Comparison of ENCODE assay signal across 9 cellular contexts in the genomic region with DNA sequence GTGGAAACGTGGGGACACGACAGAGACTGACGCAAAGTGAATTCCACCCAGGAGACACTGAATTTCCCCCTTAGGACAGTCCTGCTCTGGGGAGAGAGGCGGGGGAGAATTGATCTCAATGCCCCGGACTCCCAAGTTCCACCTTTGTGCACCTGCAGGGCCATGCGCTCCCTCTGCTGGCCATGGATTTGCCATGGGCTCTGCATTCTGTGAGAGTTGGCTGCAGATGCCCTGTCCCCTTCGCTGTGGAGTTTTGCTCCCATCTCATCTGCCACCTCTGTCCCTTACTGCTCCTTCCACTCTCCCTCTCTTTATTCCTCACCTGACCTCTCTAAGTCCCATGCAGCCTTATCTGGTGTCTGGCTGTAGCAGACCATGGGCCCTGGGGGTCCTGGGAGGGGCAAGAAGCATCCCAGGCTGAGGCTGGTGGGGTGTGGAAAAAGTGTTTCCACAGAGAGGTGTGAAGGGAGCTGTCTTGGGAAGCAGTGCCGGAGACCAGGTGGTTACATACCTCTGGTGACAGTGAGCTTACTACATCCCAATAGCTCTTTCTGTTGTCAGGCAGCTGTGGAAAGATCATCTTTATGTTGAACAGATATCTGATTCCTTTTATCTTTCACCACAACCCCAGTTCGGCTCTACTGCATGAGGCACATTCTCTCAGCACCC. TPM values are rescaled to one million over a fixed set of nuclear protein-coding genes. Genes with fewer than 3 reads are reported as not detected.
DNase-seq lines count a peak whose midpoint lies in the region; ATAC-seq, FAIRE-seq and TF ChIP-seq lines count a peak whose summit lies in the region.
"Had no signal": no experiment of that assay in that cellular context is flagged by ENCODE, and none has a peak within 500 bp of the region (broad histone marks: within the 10 kb centered on the region; RNA-seq: fewer than 3 reads in every experiment).

No MANE protein-coding gene starts in this region.

- peaks cover 3 to 13% of the 10 kb centered on the region in 2 experiments; a peak in 4 of 5 replicates for H3K4me1 ChIP-seq in K562 (replicated peaks in 1 of 2; ENCODE audit: control insufficient read depth in 2 of 2, insufficient read depth in 2 of 2, low read length in 2 of 2)
- peaks cover 10% of the 10 kb centered on the region for H3K4me1 ChIP-seq in lower lobe of right lung
- H3K4me1 ChIP-seq: SJCRH30 had no signal

- H3K36me3 ChIP-seq in K562 (ENCODE audit: control insufficient read depth, insufficient read depth, low read length): no peaks in the 10 kb centered on the region
- H3K36me3 ChIP-seq in lower lobe of right lung: no peaks in the 10 kb centered on the region
- H3K36me3 ChIP-seq: SJCRH30 had no signal

- H4K20me1 ChIP-seq in K562 (replicated peaks; ENCODE audit: control insufficient read depth, insufficient read depth, low read length): no peaks in the 10 kb centered on the region

- H3K27ac ChIP-seq in K562 (ENCODE audit: extremely low read depth, low read depth, low read length) (no peak overlapping the region), lower lobe of right lung (no peak overlapping the region)
- H3K27ac ChIP-seq: SJCRH30 had no signal

- H3K27me3 Mint-ChIP-seq in effector memory CD8-positive, alpha-beta T cell: peaks cover 42 to 72% of the 10 kb centered on the region in 2 donors

- in situ Hi-C loops in K562 (cut with MboI): loop anchor here (5.0 kb wide), 2 partner anchors 176 to 236 kb away; no protein-coding TSS in a partner anchor

- BruUV-seq in K562 (replicated peaks; lab: Mats Ljungman, UMichigan): no TSS peak

- POLR2A ChIA-PET in K562 (lab: Yijun Ruan, JAX): interaction anchor here (1.4 kb wide), 1 partner anchor 178 kb away, joined by 3 read pairs; no protein-coding TSS in a partner anchor

- FAIRE-seq in K562 (lab: Jason Lieb, UNC): peak; percentile 74

- TF ChIP-seq POLR2A in NB4 (IDR thresholded peaks at IDR 0.05; ENCODE audit: extremely low read depth, insufficient read length) (no peak), K562 (conservative IDR thresholded peaks at IDR 0.05) (no peak)

- no peaks in the 10 kb centered on the region for H3K9me1 ChIP-seq in K562 (ENCODE audit: control insufficient read depth, insufficient read depth, low read length)

- no peak overlapping the region for H3K4me3 ChIP-seq in NB4 (ENCODE audit: low read depth, low read length)
- H3K4me3 ChIP-seq in K562: no peak overlapping the region
- H3K4me3 ChIP-seq in lower lobe of right lung: no peak overlapping the region
- H3K4me3 ChIP-seq: SJCRH30 had no signal

- peak; percentile 51 for TF ChIP-seq CTCF in GM10266 (IDR thresholded peaks at IDR 0.05; ENCODE audit: control insufficient read depth, insufficient read depth, low read depth, missing control alignments)
- TF ChIP-seq CTCF in NB4 (IDR thresholded peaks at IDR 0.05; ENCODE audit: low read depth, low read length): peak; percentile 62
- peak; percentile 70 to 76 (median 74) for TF ChIP-seq CTCF in K562 (IDR thresholded peaks at IDR 0.05 in 2 of 3, conservative IDR thresholded peaks at IDR 0.05 in 1 of 3; ENCODE audit: insufficient read depth in 2 of 3, low read depth in 1 of 3, low read length in 3 of 3)
- TF ChIP-seq CTCF in lower lobe of right lung (IDR thresholded peaks at IDR 0.05): peak; percentile 43

- no peaks in the 10 kb centered on the region for H3K79me2 ChIP-seq in K562 (ENCODE audit: control insufficient read depth, insufficient read depth, low read length)

- no peaks in the 10 kb centered on the region for H3K9me3 Mint-ChIP-seq in effector memory CD8-positive, alpha-beta T cell

- DNase-seq in GM10266 (ENCODE audit: extremely low spot score): no peak
- peak; percentile 40 for DNase-seq in NB4 (ENCODE audit: low read depth)
- DNase-seq in K562 (ENCODE audit: extremely low read depth in 1 of 4, low spot score in 3 of 4): peak; percentile 35 to 66 (median 46)
- DNase-seq in lower lobe of right lung: no peak
- no peak for DNase-seq in DMS79 treated with DMSO at 0.1 percent for 48 hours (lab: John Stamatoyannopoulos, UW)
- DNase-seq in AG08396 (ENCODE audit: low spot score): no peak
- DNase-seq in effector memory CD8-positive, alpha-beta T cell: no peak
- DNase-seq in stimulated activated naive CD4-positive, alpha-beta T cell treated with Interleukin-2 at 50 U/mL for 16 hours (lab: John Stamatoyannopoulos, UW): no peak

- H3K36me3 Mint-ChIP-seq in effector memory CD8-positive, alpha-beta T cell (ENCODE audit: insufficient read depth): no peaks in the 10 kb centered on the region

- H3K9ac ChIP-seq in K562 (ENCODE audit: insufficient read depth in 1 of 2, low read depth in 2 of 2, low read length in 2 of 2): no peak overlapping the region

- ATAC-seq in K562: peak; percentile 78
- ATAC-seq in lower lobe of right lung: peak in 1 of 2 donors; percentile 16
- no peak for ATAC-seq in effector memory CD8-positive, alpha-beta T cell (replicated peaks)

- TF ChIP-seq RAD21 in K562 (CRISPR knock-in tag; conservative IDR thresholded peaks at IDR 0.05 in 1 of 2, IDR thresholded peaks at IDR 0.05 in 1 of 2): peak; percentile 39 to 79; a peak in 3 of 4 replicates

- intact Hi-C loops in K562 (cut with micrococcal nuclease): loop anchor here (10.0 kb wide), 1 partner anchor 83 kb away; no protein-coding TSS in a partner anchor
- intact Hi-C loops in lower lobe of right lung (cut with DNase I): no loop called here

- no peak for TF ChIP-seq EP300 in K562 (IDR thresholded peaks at IDR 0.05; ENCODE audit: low read length)

- H3K27ac Mint-ChIP-seq in effector memory CD8-positive, alpha-beta T cell: no peak overlapping the region

- no peak overlapping the region for H2AFZ ChIP-seq in K562 (ENCODE audit: low read depth, low read length)

- H3K4me1 Mint-ChIP-seq in effector memory CD8-positive, alpha-beta T cell (ENCODE audit: low read depth in 2 of 2): peaks cover 0 to 3% of the 10 kb centered on the region in 2 donors

- no peak overlapping the region for H3K4me2 ChIP-seq in K562 (ENCODE audit: insufficient read depth, low read length)

- H3K27me3 ChIP-seq in K562 (ENCODE audit: control insufficient read depth in 2 of 2, insufficient read depth in 2 of 2, low read length in 2 of 2): peaks cover 19 to 21% of the 10 kb centered on the region in 2 experiments
- no peaks in the 10 kb centered on the region for H3K27me3 ChIP-seq in lower lobe of right lung (ENCODE audit: low read depth)

- no peaks in the 10 kb centered on the region for H3K9me3 ChIP-seq in K562 (replicated peaks; ENCODE audit: control insufficient read depth, insufficient read depth, low read depth, low read length)
- no peaks in the 10 kb centered on the region for H3K9me3 ChIP-seq in lower lobe of right lung
- H3K9me3 ChIP-seq: SJCRH30 had no signal

- 2% methylated on average over 9 of the region's 9 CpGs for WGBS in K562 (ENCODE audit: insufficient coverage, low coverage, missing lambda C conversion rate)

- H3K4me3 Mint-ChIP-seq in effector memory CD8-positive, alpha-beta T cell: no peak overlapping the region

- CTCF ChIA-PET in K562 (lab: Yijun Ruan, JAX; ENCODE audit: low intra/inter-chr PET ratio): interaction anchor here (0.6 to 2.0 kb wide), 3 partner anchors 177 to 234 kb away, joined by 3 to 11 read pairs (median 3); no protein-coding TSS in a partner anchor

TF ChIP-seq in K562, 482 proteins besides CTCF, POLR2A, EP300 and RAD21 (continues in another document):
- TF ChIP-seq STAG1 (CRISPR knock-in tag; IDR thresholded peaks at IDR 0.05; ENCODE audit: borderline replicate concordance): peak; percentile 72; the same call in 1 of the 2 replicates

RNA-seq across cellular contexts. Expression of a gene that starts 14.3 kb away (rescaled TPM):
- not detected in 2 replicates for total RNA-seq in K562 (2011; cell fraction: chromatin; rRNA removed; ENCODE audit: low replicate concordance)
- total RNA-seq in K562 (2011; cell fraction: nucleolus; rRNA removed): not detected in 2 replicates
- total RNA-seq in K562 (2011; cell fraction: nucleoplasm; rRNA removed): not detected in 2 replicates
- total RNA-seq in K562 (2014; rRNA removed) (0.61 TPM in 1 of 2 replicates, not detected in the other), K562 (2014; rRNA removed; fragmentation: Illumina TruSeq; extraction: Trizol) (not detected in 2 replicates), K562 (2015; rRNA removed; fragmentation: Illumina TruSeq; extraction: Trizol) (not detected in 2 replicates), K562 (2021) (not detected in 2 replicates), lower lobe of right lung (not detected)
- polyA plus RNA-seq in K562 (2011; rRNA removed) (not detected in 2 replicates), K562 (2014; fragmentation: Illumina TruSeq; extraction: Trizol) (not detected in 2 replicates), K562 (2014; fragmentation: Nextera tagmentation; extraction: Ambion mirVana) (not detected), K562 (2014; rRNA removed) (not detected in 2 replicates)
- not detected in 2 replicates for polyA plus RNA-seq in K562 (2011; cell fraction: cytosol; rRNA removed)
- 0.25 TPM in 1 of 2 replicates, not detected in the other for polyA plus RNA-seq in K562 (2011; cell fraction: nucleus; rRNA removed)
- polyA plus RNA-seq in K562 (2012): not detected in 2 replicates
- not detected in 2 replicates for polyA minus RNA-seq in K562 (2011; rRNA and poly(A)+ RNA removed)
- not detected in 2 replicates for polyA minus RNA-seq in K562 (2011; cell fraction: cytosol; rRNA and poly(A)+ RNA removed)
- not detected in 2 replicates for polyA minus RNA-seq in K562 (2011; cell fraction: nucleus; rRNA and poly(A)+ RNA removed)
- total RNA-seq: SJCRH30 had no signal

Comparison
In these comparisons a context has a peak if more than half of its experiments do, and no peak if none do; other contexts are left out.
1. DNase-seq: peak in NB4 (single experiment) and K562 (4 of 4); none in GM10266 (single experiment), lower lobe of right lung (single experiment), DMS79 treated with DMSO at 0.1 percent for 48 hours (single experiment), AG08396 (single experiment), effector memory CD8-positive, alpha-beta T cell (0 of 3) and stimulated activated naive CD4-positive, alpha-beta T cell treated with Interleukin-2 at 50 U/mL for 16 hours (single experiment).
2. Peak in every context shown above with its lines, with median percentiles within 50 percentile points of each other: CTCF ChIP-seq.